Comparison of ENCODE assay signal across 28 cellular contexts in genomic region chr16:89547291-89547690, GRCh38. TPM values are rescaled to one million over a fixed set of nuclear protein-coding genes. Genes with fewer than 3 reads are reported as not detected.
A peak's percentile ranks its signal among the peaks of the same experiment; 100 is the strongest.
DNase-seq lines count a peak whose midpoint lies in the region; ATAC-seq, FAIRE-seq and TF ChIP-seq lines count a peak whose summit lies in the region.
"Had no signal": no experiment of that assay in that cellular context is flagged by ENCODE, and none has a peak within 500 bp of the region (broad histone marks: within the 10 kb centered on the region; RNA-seq: fewer than 3 reads in every experiment).

No MANE protein-coding gene starts in this region.

- no peak overlapping the region for H3K9ac ChIP-seq in HepG2 (ENCODE audit: insufficient read depth, low read depth, low read length)
- H3K9ac ChIP-seq: BLaER1 had no signal

- TF ChIP-seq CTCF in bronchial epithelial cell (IDR thresholded peaks at IDR 0.05; ENCODE audit: insufficient read depth, low read length, severe bottlenecking) (no peak), HepG2 (CRISPR knock-in tag; IDR thresholded peaks at IDR 0.05) (no peak)

- FAIRE-seq in bronchial epithelial cell (lab: Jason Lieb, UNC) (peak; percentile 32), HepG2 (lab: Jason Lieb, UNC) (no peak)
- FAIRE-seq: A204.1, GM12878, GM12892, GM18507 had no signal

- in situ Hi-C loops in HepG2 (cut with HindIII; ENCODE audit: extremely low pct_ligation_motif_present, low pct_unique_long_range_greater_than_20kb) = no loop called here

- no peak overlapping the region for H3K27ac ChIP-seq in HepG2 (ENCODE audit: extremely low read length, insufficient read depth, low read length)
- H3K27ac ChIP-seq: BLaER1 had no signal

- no peaks in the 10 kb centered on the region for H3K9me3 Mint-ChIP-seq in activated naive CD8-positive, alpha-beta T cell treated with anti-CD3 and anti-CD28 coated beads, Interleukin-2, amount 50 U/mL, for 24 hours
- no peaks in the 10 kb centered on the region for H3K9me3 Mint-ChIP-seq in activated naive CD8-positive, alpha-beta T cell treated with anti-CD3 and anti-CD28 coated beads for 36 hours
- no peaks in the 10 kb centered on the region for H3K9me3 Mint-ChIP-seq in central memory CD8-positive, alpha-beta T cell
- H3K9me3 Mint-ChIP-seq: CD4-positive, CD25-positive, alpha-beta regulatory T cell; CD8-positive, alpha-beta memory T cell had no signal

- H3K4me1 Mint-ChIP-seq in activated naive CD8-positive, alpha-beta T cell treated with anti-CD3 and anti-CD28 coated beads, Interleukin-2, amount 50 U/mL, for 24 hours = peaks cover 30% of the 10 kb centered on the region
- peaks cover 24% of the 10 kb centered on the region for H3K4me1 Mint-ChIP-seq in activated naive CD8-positive, alpha-beta T cell treated with anti-CD3 and anti-CD28 coated beads for 36 hours
- peaks cover 7% of the 10 kb centered on the region for H3K4me1 Mint-ChIP-seq in central memory CD8-positive, alpha-beta T cell
- H3K4me1 Mint-ChIP-seq: CD14-positive monocyte had no signal

- H3K27me3 Mint-ChIP-seq in activated naive CD8-positive, alpha-beta T cell treated with anti-CD3 and anti-CD28 coated beads, Interleukin-2, amount 50 U/mL, for 24 hours = no peaks in the 10 kb centered on the region
- no peaks in the 10 kb centered on the region for H3K27me3 Mint-ChIP-seq in activated naive CD8-positive, alpha-beta T cell treated with anti-CD3 and anti-CD28 coated beads for 36 hours
- H3K27me3 Mint-ChIP-seq in central memory CD8-positive, alpha-beta T cell = no peaks in the 10 kb centered on the region
- H3K27me3 Mint-ChIP-seq: CD4-positive, alpha-beta memory T cell; CD4-positive, CD25-positive, alpha-beta regulatory T cell; CD8-positive, alpha-beta memory T cell had no signal

- no peak overlapping the region for H3K4me2 ChIP-seq in HepG2 (ENCODE audit: low read depth, low read length)

- H3K9me3 ChIP-seq in HepG2 (ENCODE audit: low read length) = no peaks in the 10 kb centered on the region
- H3K9me3 ChIP-seq: BE2C, BLaER1 had no signal

- no peak for ATAC-seq in activated naive CD8-positive, alpha-beta T cell treated with anti-CD3 and anti-CD28 coated beads, Interleukin-2, amount 50 U/mL, for 24 hours
- ATAC-seq in central memory CD8-positive, alpha-beta T cell (replicated peaks; ENCODE audit: extremely low read depth, poor library complexity, severe bottlenecking) = no peak
- ATAC-seq in HepG2 = no peak
- ATAC-seq: GM12878 had no signal

- peaks cover 5% of the 10 kb centered on the region; the same call in 1 of the 2 replicates for H4K20me1 ChIP-seq in HepG2 (ENCODE audit: insufficient read depth, low read length)

- TF ChIP-seq POLR2A in HepG2 (IDR thresholded peaks at IDR 0.05; ENCODE audit: insufficient read depth in 1 of 2, low read depth in 2 of 2, low read length in 2 of 2) = no peak

- intact Hi-C loops in HepG2 (cut with micrococcal nuclease; ENCODE audit: unreplicated experiment) = no loop called here

- no peak overlapping the region for H2AFZ ChIP-seq in HepG2 (ENCODE audit: low read length)

- H3K36me3 Mint-ChIP-seq in activated naive CD8-positive, alpha-beta T cell treated with anti-CD3 and anti-CD28 coated beads, Interleukin-2, amount 50 U/mL, for 24 hours (ENCODE audit: low read depth) = peaks cover 24% of the 10 kb centered on the region
- H3K36me3 Mint-ChIP-seq in activated naive CD8-positive, alpha-beta T cell treated with anti-CD3 and anti-CD28 coated beads for 36 hours = peaks cover 19% of the 10 kb centered on the region
- H3K36me3 Mint-ChIP-seq in central memory CD8-positive, alpha-beta T cell (ENCODE audit: insufficient read depth) = peaks cover 5% of the 10 kb centered on the region

- no peaks in the 10 kb centered on the region for H3K79me2 ChIP-seq in HepG2 (ENCODE audit: insufficient read depth, low read length)

- no peak overlapping the region for H3K4me3 Mint-ChIP-seq in activated naive CD8-positive, alpha-beta T cell treated with anti-CD3 and anti-CD28 coated beads, Interleukin-2, amount 50 U/mL, for 24 hours
- no peak overlapping the region for H3K4me3 Mint-ChIP-seq in activated naive CD8-positive, alpha-beta T cell treated with anti-CD3 and anti-CD28 coated beads for 36 hours
- H3K4me3 Mint-ChIP-seq in central memory CD8-positive, alpha-beta T cell = no peak overlapping the region
- H3K4me3 Mint-ChIP-seq: CD14-positive monocyte; CD4-positive, alpha-beta memory T cell; CD4-positive, CD25-positive, alpha-beta regulatory T cell; CD8-positive, alpha-beta memory T cell had no signal

- H3K27ac Mint-ChIP-seq in activated naive CD8-positive, alpha-beta T cell treated with anti-CD3 and anti-CD28 coated beads, Interleukin-2, amount 50 U/mL, for 24 hours = peak overlapping the region; percentile 42
- no peak overlapping the region for H3K27ac Mint-ChIP-seq in activated naive CD8-positive, alpha-beta T cell treated with anti-CD3 and anti-CD28 coated beads for 36 hours
- peak overlapping the region; percentile 68 for H3K27ac Mint-ChIP-seq in central memory CD8-positive, alpha-beta T cell (ENCODE audit: low read depth)
- H3K27ac Mint-ChIP-seq: CD4-positive, alpha-beta memory T cell; CD4-positive, CD25-positive, alpha-beta regulatory T cell had no signal

- peaks cover 25% of the 10 kb centered on the region for H3K36me3 ChIP-seq in bronchial epithelial cell (ENCODE audit: control insufficient read depth, insufficient read depth, low read length)
- H3K36me3 ChIP-seq in HepG2 (replicated peaks in 1 of 2; ENCODE audit: control insufficient read depth in 1 of 2, insufficient read depth in 2 of 2, low read length in 2 of 2) = peaks cover 22 to 51% of the 10 kb centered on the region in 2 experiments; a peak in 4 of 5 replicates

- H3K4me1 ChIP-seq in HepG2 (ENCODE audit: insufficient read depth, low read length) = peaks cover 35% of the 10 kb centered on the region
- H3K4me1 ChIP-seq: BE2C had no signal

- TF ChIP-seq RAD21 in HepG2 (CRISPR knock-in tag; IDR thresholded peaks at IDR 0.05) = no peak

- POLR2A ChIA-PET in HepG2 (lab: Yijun Ruan, JAX) = no interaction called here

- H3K27me3 ChIP-seq in bronchial epithelial cell (ENCODE audit: control insufficient read depth, insufficient read depth, low read length) (no peaks in the 10 kb centered on the region), HepG2 (ENCODE audit: control insufficient read depth in 1 of 2, insufficient read depth in 2 of 2, low read length in 2 of 2) (no peaks in the 10 kb centered on the region)
- H3K27me3 ChIP-seq: BE2C, BLaER1 had no signal

- H3K4me3 ChIP-seq in bronchial epithelial cell (ENCODE audit: low read depth, low read length) (no peak overlapping the region), HepG2 (replicated peaks in 1 of 3; ENCODE audit: insufficient read depth in 1 of 3, low read depth in 2 of 3, low read length in 3 of 3) (no peak overlapping the region)
- H3K4me3 ChIP-seq: BLaER1, GM12878 had no signal

- no peak for TF ChIP-seq EP300 in HepG2 (IDR thresholded peaks at IDR 0.05; ENCODE audit: low read depth in 2 of 2, low read length in 2 of 2)
- no peak for TF ChIP-seq EP300 in HepG2 (CRISPR knock-in tag; IDR thresholded peaks at IDR 0.05; ENCODE audit: borderline replicate concordance)

- DNase-seq in activated naive CD8-positive, alpha-beta T cell treated with anti-CD3 and anti-CD28 coated beads, Interleukin-2, amount 50 U/mL, for 24 hours = no peak
- DNase-seq in activated naive CD8-positive, alpha-beta T cell treated with anti-CD3 and anti-CD28 coated beads for 36 hours = no peak
- no peak for DNase-seq in bronchial epithelial cell (ENCODE audit: low read depth)
- DNase-seq in central memory CD8-positive, alpha-beta T cell (ENCODE audit: low spot score in 2 of 2) = no peak
- no peak for DNase-seq in HepG2 (ENCODE audit: low spot score)
- DNase-seq in NOMO-1 treated with DMSO at 0.1 percent for 48 hours (lab: John Stamatoyannopoulos, UW; ENCODE audit: unreplicated experiment) = no peak
- DNase-seq in occipital lobe (lab: John Stamatoyannopoulos, UW) = no peak
- DNase-seq: 8988T; ACHN; BE2C; C1 segment of cervical spinal cord; CD4-positive, alpha-beta memory T cell; CD4-positive, CD25-positive, alpha-beta regulatory T cell; CD8-positive, alpha-beta memory T cell; COR-L47; DMS 273 treated with DMSO at 0.1 percent for 48 hours; DMS153; DMS53; DMS79; DND-41; EL; GDM1 had no signal

- BruUV-seq in HepG2 (replicated peaks; lab: Mats Ljungman, UMichigan) = no TSS peak

- 98% methylated on average over 17 of the region's 17 CpGs for WGBS in HepG2 (ENCODE audit: low lambda C conversion rate)

- CTCF ChIA-PET in HepG2 (lab: Yijun Ruan, JAX; ENCODE audit: low intra/inter-chr PET ratio, low total read pairs) = no interaction called here

RNA-seq across cellular contexts. Expression of gene RPL13, which starts 13.2 kb away (rescaled TPM):
- 1,000 to 10,000 TPM; 2,814 to 2,845 TPM for total RNA-seq in activated naive CD8-positive, alpha-beta T cell treated with anti-CD3 and anti-CD28 coated beads for 36 hours
- total RNA-seq in bronchial epithelial cell (4,140 and 4,913 TPM in 2 replicates), HepG2 (2016; rRNA removed; fragmentation: Illumina TruSeq; extraction: Trizol) (2,988 and 3,233 TPM in 2 replicates), occipital lobe (2,357 TPM)
- total RNA-seq in HepG2 (2016; cell fraction: cytosol; rRNA removed; fragmentation: Illumina TruSeq; extraction: Trizol; ENCODE audit: low read depth) = 6,142 and 6,743 TPM in 2 replicates
- total RNA-seq in HepG2 (2016; cell fraction: insoluble cytoplasmic fraction; rRNA removed; fragmentation: Illumina TruSeq; extraction: Trizol) = 3,074 and 3,414 TPM in 2 replicates
- 8,788 and 9,254 TPM in 2 replicates for total RNA-seq in HepG2 (2016; cell fraction: membrane; rRNA removed; fragmentation: Illumina TruSeq; extraction: Trizol)
- total RNA-seq in HepG2 (2016; cell fraction: nucleus; rRNA removed; fragmentation: Illumina TruSeq; extraction: Trizol) = 1,061 and 1,137 TPM in 2 replicates
- polyA plus RNA-seq in HepG2 (2011; rRNA removed) = 4,411 and 5,523 TPM in 2 replicates
- 4,701 and 9,932 TPM in 2 replicates for polyA plus RNA-seq in HepG2 (2011; cell fraction: cytosol; rRNA removed)
- polyA plus RNA-seq in HepG2 (2011; cell fraction: nucleus; rRNA removed) = 3,101 and 3,317 TPM in 2 replicates
- polyA plus RNA-seq in HepG2 (2012) = 3,379 and 4,912 TPM in 2 replicates
- polyA plus RNA-seq in HepG2 (2016; cell fraction: cytosol; fragmentation: Illumina TruSeq; extraction: Trizol; ENCODE audit: low read depth) = 8,773 and 9,300 TPM in 2 replicates
- 3,767 and 4,135 TPM in 2 replicates for polyA plus RNA-seq in HepG2 (2016; cell fraction: insoluble cytoplasmic fraction; fragmentation: Illumina TruSeq; extraction: Trizol; ENCODE audit: low read depth)
- polyA plus RNA-seq in HepG2 (2016; cell fraction: membrane; fragmentation: Illumina TruSeq; extraction: Trizol; ENCODE audit: low read depth) = 9,832 and 9,939 TPM in 2 replicates
- polyA plus RNA-seq in HepG2 (2016; cell fraction: nucleus; fragmentation: Illumina TruSeq; extraction: Trizol; ENCODE audit: insufficient read depth, low read depth) = 2,257 and 2,556 TPM in 2 replicates
- 1,096 and 3,482 TPM in 2 replicates for polyA minus RNA-seq in HepG2 (2011; rRNA and poly(A)+ RNA removed; ENCODE audit: low replicate concordance)
- polyA minus RNA-seq in HepG2 (2011; cell fraction: cytosol; rRNA and poly(A)+ RNA removed) = 1,942 and 2,023 TPM in 2 replicates
- polyA minus RNA-seq in HepG2 (2011; cell fraction: nucleus; rRNA and poly(A)+ RNA removed) = 448 and 516 TPM in 2 replicates

RNA-seq across cellular contexts. Expression of gene CPNE7, which starts 28.3 kb away (rescaled TPM):
- total RNA-seq in activated naive CD8-positive, alpha-beta T cell treated with anti-CD3 and anti-CD28 coated beads for 36 hours = 1 to 10 TPM; 5.7 to 6.0 TPM
- total RNA-seq in bronchial epithelial cell (0.38 and 1.1 TPM in 2 replicates), HepG2 (2016; rRNA removed; fragmentation: Illumina TruSeq; extraction: Trizol) (not detected in 2 replicates), occipital lobe (14.8 TPM)
- not detected in 2 replicates for total RNA-seq in HepG2 (2016; cell fraction: cytosol; rRNA removed; fragmentation: Illumina TruSeq; extraction: Trizol; ENCODE audit: low read depth)
- 0.15 TPM in 1 of 2 replicates, not detected in the other for total RNA-seq in HepG2 (2016; cell fraction: insoluble cytoplasmic fraction; rRNA removed; fragmentation: Illumina TruSeq; extraction: Trizol)
- total RNA-seq in HepG2 (2016; cell fraction: membrane; rRNA removed; fragmentation: Illumina TruSeq; extraction: Trizol) = not detected in 2 replicates
- total RNA-seq in HepG2 (2016; cell fraction: nucleus; rRNA removed; fragmentation: Illumina TruSeq; extraction: Trizol) = not detected in 2 replicates
- polyA plus RNA-seq in HepG2 (2011; rRNA removed) = 0.59 and 2.1 TPM in 2 replicates
- polyA plus RNA-seq in HepG2 (2011; cell fraction: cytosol; rRNA removed) = 0.19 and 0.32 TPM in 2 replicates
- 4.5 and 6.2 TPM in 2 replicates for polyA plus RNA-seq in HepG2 (2011; cell fraction: nucleus; rRNA removed)
- polyA plus RNA-seq in HepG2 (2012) = 0.27 and 0.35 TPM in 2 replicates
- not detected in 2 replicates for polyA plus RNA-seq in HepG2 (2016; cell fraction: cytosol; fragmentation: Illumina TruSeq; extraction: Trizol; ENCODE audit: low read depth)
- polyA plus RNA-seq in HepG2 (2016; cell fraction: insoluble cytoplasmic fraction; fragmentation: Illumina TruSeq; extraction: Trizol; ENCODE audit: low read depth) = not detected in 2 replicates
- 0.06 TPM in 1 of 2 replicates, not detected in the other for polyA plus RNA-seq in HepG2 (2016; cell fraction: membrane; fragmentation: Illumina TruSeq; extraction: Trizol; ENCODE audit: low read depth)
- 0.52 and 1.2 TPM in 2 replicates for polyA plus RNA-seq in HepG2 (2016; cell fraction: nucleus; fragmentation: Illumina TruSeq; extraction: Trizol; ENCODE audit: insufficient read depth, low read depth)
- polyA minus RNA-seq in HepG2 (2011; rRNA and poly(A)+ RNA removed; ENCODE audit: low replicate concordance) = 0.58 and 25.2 TPM in 2 replicates
- not detected in 2 replicates for polyA minus RNA-seq in HepG2 (2011; cell fraction: cytosol; rRNA and poly(A)+ RNA removed)
- 0.26 and 0.99 TPM in 2 replicates for polyA minus RNA-seq in HepG2 (2011; cell fraction: nucleus; rRNA and poly(A)+ RNA removed)
- polyA plus RNA-seq: CD14-positive monocyte had no signal

RNA-seq across cellular contexts. Expression of gene SPG7, which starts 39.1 kb away (rescaled TPM):
- total RNA-seq in activated naive CD8-positive, alpha-beta T cell treated with anti-CD3 and anti-CD28 coated beads for 36 hours = 10 to 100 TPM; 63.1 to 76.7 TPM
- 63.1 and 73.2 TPM in 2 replicates for total RNA-seq in bronchial epithelial cell
- total RNA-seq in HepG2 (2016; rRNA removed; fragmentation: Illumina TruSeq; extraction: Trizol) = 63.9 and 136 TPM in 2 replicates
- 47.1 and 47.6 TPM in 2 replicates for total RNA-seq in HepG2 (2016; cell fraction: cytosol; rRNA removed; fragmentation: Illumina TruSeq; extraction: Trizol; ENCODE audit: low read depth)
- total RNA-seq in HepG2 (2016; cell fraction: insoluble cytoplasmic fraction; rRNA removed; fragmentation: Illumina TruSeq; extraction: Trizol) = 54.6 and 131 TPM in 2 replicates
- 46.3 and 47.0 TPM in 2 replicates for total RNA-seq in HepG2 (2016; cell fraction: membrane; rRNA removed; fragmentation: Illumina TruSeq; extraction: Trizol)
- 148 and 166 TPM in 2 replicates for total RNA-seq in HepG2 (2016; cell fraction: nucleus; rRNA removed; fragmentation: Illumina TruSeq; extraction: Trizol)
- 66.0 and 77.5 TPM in 2 replicates for polyA plus RNA-seq in HepG2 (2011; rRNA removed)
- 41.6 and 46.2 TPM in 2 replicates for polyA plus RNA-seq in HepG2 (2011; cell fraction: cytosol; rRNA removed)
- polyA plus RNA-seq in HepG2 (2011; cell fraction: nucleus; rRNA removed) = 327 and 378 TPM in 2 replicates
- 69.0 and 72.2 TPM in 2 replicates for polyA plus RNA-seq in HepG2 (2012)
- 8.2 and 9.5 TPM in 2 replicates for polyA plus RNA-seq in HepG2 (2016; cell fraction: cytosol; fragmentation: Illumina TruSeq; extraction: Trizol; ENCODE audit: low read depth)
- polyA plus RNA-seq in HepG2 (2016; cell fraction: insoluble cytoplasmic fraction; fragmentation: Illumina TruSeq; extraction: Trizol; ENCODE audit: low read depth) = 43.3 and 56.0 TPM in 2 replicates
- polyA plus RNA-seq in HepG2 (2016; cell fraction: membrane; fragmentation: Illumina TruSeq; extraction: Trizol; ENCODE audit: low read depth) = 16.9 and 17.6 TPM in 2 replicates
- 304 and 336 TPM in 2 replicates for polyA plus RNA-seq in HepG2 (2016; cell fraction: nucleus; fragmentation: Illumina TruSeq; extraction: Trizol; ENCODE audit: insufficient read depth, low read depth)
- polyA minus RNA-seq in HepG2 (2011; rRNA and poly(A)+ RNA removed; ENCODE audit: low replicate concordance) = 76.1 and 106 TPM in 2 replicates
- 59.0 and 61.6 TPM in 2 replicates for polyA minus RNA-seq in HepG2 (2011; cell fraction: cytosol; rRNA and poly(A)+ RNA removed)
- 140 and 143 TPM in 2 replicates for polyA minus RNA-seq in HepG2 (2011; cell fraction: nucleus; rRNA and poly(A)+ RNA removed)
- 78.1 TPM for total RNA-seq in occipital lobe

RNA-seq across cellular contexts. Expression of gene ANKRD11, which starts 56.9 kb away (rescaled TPM):
- 100 to 1,000 TPM; 129 to 142 TPM for total RNA-seq in activated naive CD8-positive, alpha-beta T cell treated with anti-CD3 and anti-CD28 coated beads for 36 hours
- total RNA-seq in bronchial epithelial cell (64.5 and 84.2 TPM in 2 replicates), HepG2 (2016; rRNA removed; fragmentation: Illumina TruSeq; extraction: Trizol) (21.4 and 24.4 TPM in 2 replicates), occipital lobe (27.5 TPM)
- 54.2 and 55.2 TPM in 2 replicates for total RNA-seq in HepG2 (2016; cell fraction: cytosol; rRNA removed; fragmentation: Illumina TruSeq; extraction: Trizol; ENCODE audit: low read depth)
- 17.9 and 22.3 TPM in 2 replicates for total RNA-seq in HepG2 (2016; cell fraction: insoluble cytoplasmic fraction; rRNA removed; fragmentation: Illumina TruSeq; extraction: Trizol)
- 22.4 and 27.0 TPM in 2 replicates for total RNA-seq in HepG2 (2016; cell fraction: membrane; rRNA removed; fragmentation: Illumina TruSeq; extraction: Trizol)
- total RNA-seq in HepG2 (2016; cell fraction: nucleus; rRNA removed; fragmentation: Illumina TruSeq; extraction: Trizol) = 48.5 and 63.5 TPM in 2 replicates
- polyA plus RNA-seq in HepG2 (2011; rRNA removed) = 38.4 and 42.3 TPM in 2 replicates
- 31.1 and 36.3 TPM in 2 replicates for polyA plus RNA-seq in HepG2 (2011; cell fraction: cytosol; rRNA removed)
- polyA plus RNA-seq in HepG2 (2011; cell fraction: nucleus; rRNA removed) = 155 and 191 TPM in 2 replicates
- 78.6 and 89.8 TPM in 2 replicates for polyA plus RNA-seq in HepG2 (2012)
- 10.6 and 13.9 TPM in 2 replicates for polyA plus RNA-seq in HepG2 (2016; cell fraction: cytosol; fragmentation: Illumina TruSeq; extraction: Trizol; ENCODE audit: low read depth)
- 35.2 and 50.6 TPM in 2 replicates for polyA plus RNA-seq in HepG2 (2016; cell fraction: insoluble cytoplasmic fraction; fragmentation: Illumina TruSeq; extraction: Trizol; ENCODE audit: low read depth)
- polyA plus RNA-seq in HepG2 (2016; cell fraction: membrane; fragmentation: Illumina TruSeq; extraction: Trizol; ENCODE audit: low read depth) = 29.5 and 30.6 TPM in 2 replicates
- 190 and 216 TPM in 2 replicates for polyA plus RNA-seq in HepG2 (2016; cell fraction: nucleus; fragmentation: Illumina TruSeq; extraction: Trizol; ENCODE audit: insufficient read depth, low read depth)
- polyA minus RNA-seq in HepG2 (2011; rRNA and poly(A)+ RNA removed; ENCODE audit: low replicate concordance) = 38.6 and 64.5 TPM in 2 replicates
- polyA minus RNA-seq in HepG2 (2011; cell fraction: cytosol; rRNA and poly(A)+ RNA removed) = 32.5 and 37.0 TPM in 2 replicates
- 104 and 109 TPM in 2 replicates for polyA minus RNA-seq in HepG2 (2011; cell fraction: nucleus; rRNA and poly(A)+ RNA removed)
